1 cellular context compared by ENCODE assay signal in the genomic region with DNA sequence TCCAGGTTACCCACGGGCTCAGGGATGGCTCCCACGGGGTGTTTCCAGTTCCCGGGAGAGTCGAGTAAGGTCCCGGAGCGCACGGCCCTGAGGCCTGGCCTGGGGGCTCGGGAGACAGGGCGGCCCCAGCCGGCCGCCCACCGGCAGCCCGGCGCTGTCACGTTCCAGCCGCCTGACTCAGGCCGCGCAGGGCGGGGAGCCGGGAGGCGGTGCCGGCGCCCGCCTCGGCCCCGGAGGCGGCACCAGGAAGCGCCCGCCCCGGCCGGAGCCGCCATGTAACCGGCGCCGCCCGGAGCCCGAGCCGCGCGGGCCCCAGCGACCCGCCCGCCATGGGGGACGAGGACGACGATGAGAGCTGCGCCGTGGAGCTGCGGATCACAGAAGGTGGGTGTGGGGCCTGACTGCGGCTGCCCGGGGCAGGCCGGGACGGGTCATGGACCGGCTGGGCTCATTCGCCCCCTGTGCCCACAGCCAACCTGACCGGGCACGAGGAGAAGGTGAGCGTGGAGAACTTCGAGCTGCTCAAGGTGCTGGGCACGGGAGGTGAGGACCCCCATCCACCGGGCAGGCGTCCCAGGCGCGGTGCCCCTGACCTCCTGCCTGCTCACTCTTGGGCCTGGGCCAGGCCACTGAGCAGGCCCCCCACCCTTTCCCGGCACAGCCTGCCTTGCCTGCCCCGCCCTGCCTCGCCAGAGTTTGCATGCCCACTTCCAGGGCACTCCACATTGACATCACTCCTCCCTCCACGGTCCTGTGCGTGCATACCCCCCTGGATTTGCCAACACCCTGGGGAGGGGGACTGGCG.
TF ChIP-seq lines count a peak whose summit lies in the region.

Gene RPS6KA4, plus strand, starts transcription at position 256 of the 805 bp plus-strand sequence. Its CDS starts 74 bp downstream, at position 330.

TF ChIP-seq in endothelial cell of umbilical vein, 7 proteins besides CTCF, POLR2A, EP300 and RAD21 (continued from another document):
- TF ChIP-seq MAX (IDR thresholded peaks at IDR 0.05; ENCODE audit: insufficient read depth, insufficient read length), result no peak
